In genomic region chr20:20367681-20368413, GRCh38 we compare ENCODE assay signal across 8 cellular contexts. TPM values are rescaled to one million over a fixed set of nuclear protein-coding genes. Genes with fewer than 3 reads are reported as not detected.
A peak's percentile ranks its signal among the peaks of the same experiment; 100 is the strongest.
DNase-seq lines count a peak whose midpoint lies in the region; ATAC-seq and TF ChIP-seq lines count a peak whose summit lies in the region.

Gene INSM1, plus strand, starts transcription at chr20:20368104. Its CDS starts 164 bp downstream, at chr20:20368268.

- TF ChIP-seq CTCF in spleen (IDR thresholded peaks at IDR 0.05 in 8 of 11, conservative IDR thresholded peaks at IDR 0.05 in 3 of 11) = no peak

- H3K36me3 ChIP-seq in HUES6 (ENCODE audit: control insufficient read depth, insufficient read depth, low read length) (no peaks in the 10 kb centered on the region), SJCRH30 (no peaks in the 10 kb centered on the region), spleen (no peaks in the 10 kb centered on the region)

- peak within 1 kb of the TSS; percentile 65 for H3K9ac ChIP-seq in HUES6 (ENCODE audit: low read length)

- 1 to 2% (median 1%) methylated on average over 13 to 101 of the region's 101 CpGs for WGBS in spleen, 5 donors

- H3K27ac ChIP-seq in HUES6 (ENCODE audit: low read depth, low read length) (no peak within 1 kb of the TSS), SJCRH30 (0 out of 2 replicates have a peak within 1 kb of the TSS, but pooled peaks have one; percentile 31), spleen (no peak within 1 kb of the TSS)

- DNase-seq in COR-L47 (lab: John Stamatoyannopoulos, UW) (peak; percentile 99), SJCRH30 (peak; percentile 79 to 80), germinal center (ENCODE audit: low spot score) (peak; percentile 57), spleen (no peak), NCI-H1048 (lab: John Stamatoyannopoulos, UW) (no peak), OCI-M2 (lab: John Stamatoyannopoulos, UW; ENCODE audit: unreplicated experiment) (no peak)

- H3K4me1 ChIP-seq in HUES6 (ENCODE audit: control insufficient read depth, insufficient read depth, low read length) = peaks cover 50% of the 10 kb centered on the region
- H3K4me1 ChIP-seq in SJCRH30 = peaks cover 15% of the 10 kb centered on the region; the same call in 1 of the 2 replicates
- peaks cover 14 to 60% (median 41%) of the 10 kb centered on the region in 6 donors for H3K4me1 ChIP-seq in spleen

- H3K9me3 ChIP-seq in HUES6 (ENCODE audit: control insufficient read depth, insufficient read depth, low read depth, low read length) (no peaks in the 10 kb centered on the region), SJCRH30 (replicated peaks) (no peaks in the 10 kb centered on the region), spleen (no peaks in the 10 kb centered on the region)

- intact Hi-C loops in spleen (cut with DNase I; ENCODE audit: low total_unique reads) = no loop called here

- peak within 1 kb of the TSS; percentile 64 for H3K4me3 ChIP-seq in HUES6 (ENCODE audit: low read depth, low read length)
- H3K4me3 ChIP-seq in SJCRH30 = peak within 1 kb of the TSS; percentile 73
- H3K4me3 ChIP-seq in spleen = peak within 1 kb of the TSS in 7 of 8 donors; percentile 20 to 67 (median 31)

- H3K27me3 ChIP-seq in HUES6 (ENCODE audit: control insufficient read depth, insufficient read depth, low read length) = peaks cover 99% of the 10 kb centered on the region
- no peaks in the 10 kb centered on the region for H3K27me3 ChIP-seq in SJCRH30
- peaks cover 16 to 100% (median 88%) of the 10 kb centered on the region in 7 donors for H3K27me3 ChIP-seq in spleen (replicated peaks in 1 of 7)

- no peak for ATAC-seq in HG03521 (IDR thresholded peaks at IDR 0.05; ENCODE audit: unreplicated experiment)

- TF ChIP-seq POLR2A in spleen (IDR thresholded peaks at IDR 0.05) = no peak

RNA-seq across cellular contexts. Expression of gene INSM1, which starts in this region (rescaled TPM):
- 5.5 and 6.3 TPM in 2 replicates for total RNA-seq in SJCRH30 (2014; rRNA removed; shearing (Covaris generic))
- total RNA-seq in spleen = under 1 TPM in 4 of 7 donors, not detected in 3; 0.15 to 0.41 (median 0.29) TPM
- polyA plus RNA-seq in spleen = under 1 TPM; 0.22 to 0.59 (median 0.46) TPM

Comparison
In these comparisons a context has a peak if more than half of its experiments do, and no peak if none do; other contexts are left out.
1. DNase-seq: peak in COR-L47 (single experiment), SJCRH30 (2 of 2) and germinal center (single experiment); none in spleen (single experiment), NCI-H1048 (single experiment) and OCI-M2 (single experiment).
2. Peak in every context shown above with its lines, with median percentiles within 50 percentile points of each other: H3K4me3 ChIP-seq.